ENCODE assay signal across 13 cellular contexts in genomic region chr5:40672440-40672839, GRCh38. TPM values are rescaled to one million over a fixed set of nuclear protein-coding genes. Genes with fewer than 3 reads are reported as not detected.
A peak's percentile ranks its signal among the peaks of the same experiment; 100 is the strongest.
DNase-seq lines count a peak whose midpoint lies in the region; ATAC-seq lines count a peak whose summit lies in the region.
"Had no signal": no experiment of that assay in that cellular context is flagged by ENCODE, and none has a peak within 500 bp of the region (broad histone marks: within the 10 kb centered on the region; RNA-seq: fewer than 3 reads in every experiment).

No MANE protein-coding gene starts in this region.

- no peaks in the 10 kb centered on the region for H3K9me3 Mint-ChIP-seq in activated naive CD8-positive, alpha-beta T cell treated with anti-CD3 and anti-CD28 coated beads, Interleukin-2, amount 10 ng/mL, durations not matched to agents 7 days and 5 days
- peaks cover 1% of the 10 kb centered on the region for H3K9me3 Mint-ChIP-seq in activated naive CD8-positive, alpha-beta T cell treated with anti-CD3 and anti-CD28 coated beads for 36 hours
- H3K9me3 Mint-ChIP-seq in central memory CD8-positive, alpha-beta T cell, result no peaks in the 10 kb centered on the region
- H3K9me3 Mint-ChIP-seq in stimulated activated memory B cell treated with anti-CD40 and anti-IgM and Interleukin-4, amounts not matched to agents 10 μg/mL and 1 μg/mL and 100 μg/mL, for 72 hours, result no peaks in the 10 kb centered on the region

- H3K27me3 Mint-ChIP-seq in activated naive CD8-positive, alpha-beta T cell treated with anti-CD3 and anti-CD28 coated beads, Interleukin-2, amount 10 ng/mL, durations not matched to agents 7 days and 5 days, result peaks cover 1% of the 10 kb centered on the region
- no peaks in the 10 kb centered on the region for H3K27me3 Mint-ChIP-seq in activated naive CD8-positive, alpha-beta T cell treated with anti-CD3 and anti-CD28 coated beads for 36 hours
- no peaks in the 10 kb centered on the region for H3K27me3 Mint-ChIP-seq in central memory CD8-positive, alpha-beta T cell
- H3K27me3 Mint-ChIP-seq in stimulated activated memory B cell treated with anti-CD40 and anti-IgM and Interleukin-4, amounts not matched to agents 10 μg/mL and 1 μg/mL and 100 μg/mL, for 72 hours, result no peaks in the 10 kb centered on the region

- peak overlapping the region; percentile 39 for H3K27ac Mint-ChIP-seq in activated naive CD8-positive, alpha-beta T cell treated with anti-CD3 and anti-CD28 coated beads, Interleukin-2, amount 10 ng/mL, durations not matched to agents 7 days and 5 days
- no peak overlapping the region for H3K27ac Mint-ChIP-seq in activated naive CD8-positive, alpha-beta T cell treated with anti-CD3 and anti-CD28 coated beads for 36 hours
- peak overlapping the region; percentile 25 for H3K27ac Mint-ChIP-seq in central memory CD8-positive, alpha-beta T cell (ENCODE audit: low read depth)
- no peak overlapping the region for H3K27ac Mint-ChIP-seq in stimulated activated memory B cell treated with anti-CD40 and anti-IgM and Interleukin-4, amounts not matched to agents 10 μg/mL and 1 μg/mL and 100 μg/mL, for 72 hours

- no peak overlapping the region for H3K4me3 Mint-ChIP-seq in activated naive CD8-positive, alpha-beta T cell treated with anti-CD3 and anti-CD28 coated beads, Interleukin-2, amount 10 ng/mL, durations not matched to agents 7 days and 5 days
- no peak overlapping the region for H3K4me3 Mint-ChIP-seq in activated naive CD8-positive, alpha-beta T cell treated with anti-CD3 and anti-CD28 coated beads for 36 hours
- no peak overlapping the region for H3K4me3 Mint-ChIP-seq in central memory CD8-positive, alpha-beta T cell
- no peak overlapping the region for H3K4me3 Mint-ChIP-seq in stimulated activated memory B cell treated with anti-CD40 and anti-IgM and Interleukin-4, amounts not matched to agents 10 μg/mL and 1 μg/mL and 100 μg/mL, for 72 hours

- H3K27me3 ChIP-seq in H7 (ENCODE audit: control insufficient read depth, insufficient read depth, low read length), result no peaks in the 10 kb centered on the region
- H3K27me3 ChIP-seq: pancreas had no signal

- DNase-seq in activated naive CD8-positive, alpha-beta T cell treated with anti-CD3 and anti-CD28 coated beads, Interleukin-2, amount 10 ng/mL, durations not matched to agents 7 days and 5 days, result no peak
- no peak for DNase-seq in activated naive CD8-positive, alpha-beta T cell treated with anti-CD3 and anti-CD28 coated beads for 36 hours
- DNase-seq in NOMO-1 treated with DMSO at 0.1 percent for 48 hours (lab: John Stamatoyannopoulos, UW; ENCODE audit: unreplicated experiment) (peak; percentile 98), HPDE6-E6E7 (ENCODE audit: extremely low spot score) (no peak), HK-2 (ENCODE audit: unreplicated experiment) (no peak), H7 (no peak)
- DNase-seq in central memory CD8-positive, alpha-beta T cell (ENCODE audit: low spot score in 2 of 2), result no peak
- DNase-seq: activated CD4-positive, alpha-beta T cell treated with anti-CD3 and anti-CD28 coated beads, Interleukin-2, amount 50 U/mL, for 1 hour; DMS 273 treated with DMSO at 0.1 percent for 48 hours; NCI-H2171 treated with DMSO at 0.1 percent for 48 hours; pancreas had no signal

- ATAC-seq in activated naive CD8-positive, alpha-beta T cell treated with anti-CD3 and anti-CD28 coated beads, Interleukin-2, amount 10 ng/mL, durations not matched to agents 7 days and 5 days (ENCODE audit: low read depth), result no peak
- ATAC-seq in central memory CD8-positive, alpha-beta T cell (replicated peaks; ENCODE audit: extremely low read depth, poor library complexity, severe bottlenecking), result no peak
- peak; percentile 55 for ATAC-seq in stimulated activated memory B cell treated with anti-CD40 and anti-IgM and Interleukin-4, amounts not matched to agents 10 μg/mL and 1 μg/mL and 100 μg/mL, for 72 hours

- H3K4me3 ChIP-seq in H7 (ENCODE audit: insufficient read depth, low read depth, low read length), result no peak overlapping the region
- H3K4me3 ChIP-seq: pancreas, thoracic aorta had no signal

- no peaks in the 10 kb centered on the region for H3K36me3 ChIP-seq in H7 (replicated peaks; ENCODE audit: control insufficient read depth, insufficient read depth, low read length)
- H3K36me3 ChIP-seq: pancreas, thoracic aorta had no signal

- H3K36me3 Mint-ChIP-seq in activated naive CD8-positive, alpha-beta T cell treated with anti-CD3 and anti-CD28 coated beads, Interleukin-2, amount 10 ng/mL, durations not matched to agents 7 days and 5 days, result peaks cover 2% of the 10 kb centered on the region
- H3K36me3 Mint-ChIP-seq in activated naive CD8-positive, alpha-beta T cell treated with anti-CD3 and anti-CD28 coated beads for 36 hours, result peaks cover 2% of the 10 kb centered on the region
- H3K36me3 Mint-ChIP-seq in central memory CD8-positive, alpha-beta T cell (ENCODE audit: insufficient read depth), result no peaks in the 10 kb centered on the region
- no peaks in the 10 kb centered on the region for H3K36me3 Mint-ChIP-seq in stimulated activated memory B cell treated with anti-CD40 and anti-IgM and Interleukin-4, amounts not matched to agents 10 μg/mL and 1 μg/mL and 100 μg/mL, for 72 hours

- POLR2A ChIA-PET in activated naive CD8-positive, alpha-beta T cell treated with anti-CD3 and anti-CD28 coated beads, Interleukin-2, amount 10 ng/mL, durations not matched to agents 7 days and 5 days (lab: Charles Lee), result no interaction called here

- H3K4me1 Mint-ChIP-seq in activated naive CD8-positive, alpha-beta T cell treated with anti-CD3 and anti-CD28 coated beads, Interleukin-2, amount 10 ng/mL, durations not matched to agents 7 days and 5 days, result peaks cover 54% of the 10 kb centered on the region
- H3K4me1 Mint-ChIP-seq in activated naive CD8-positive, alpha-beta T cell treated with anti-CD3 and anti-CD28 coated beads for 36 hours, result peaks cover 67% of the 10 kb centered on the region
- H3K4me1 Mint-ChIP-seq in central memory CD8-positive, alpha-beta T cell, result peaks cover 48% of the 10 kb centered on the region
- H3K4me1 Mint-ChIP-seq in stimulated activated memory B cell treated with anti-CD40 and anti-IgM and Interleukin-4, amounts not matched to agents 10 μg/mL and 1 μg/mL and 100 μg/mL, for 72 hours, result peaks cover 11% of the 10 kb centered on the region

RNA-seq across cellular contexts. Expression of gene PTGER4, which starts 7.3 kb away (rescaled TPM):
- total RNA-seq in activated naive CD8-positive, alpha-beta T cell treated with anti-CD3 and anti-CD28 coated beads, Interleukin-2, amount 10 ng/mL, durations not matched to agents 7 days and 5 days, result 10 to 100 TPM; 51.4 to 53.8 TPM
- total RNA-seq in activated naive CD8-positive, alpha-beta T cell treated with anti-CD3 and anti-CD28 coated beads for 36 hours, result 10 to 100 TPM; 64.5 to 65.2 TPM
- 0.07 and 0.31 TPM in 2 replicates for total RNA-seq in H7 (2014; rRNA removed; shearing (Covaris generic))

Comparison
In these comparisons a context has a peak if more than half of its experiments do, and no peak if none do; other contexts are left out.
1. H3K27ac Mint-ChIP-seq: peak in activated naive CD8-positive, alpha-beta T cell treated with anti-CD3 and anti-CD28 coated beads, Interleukin-2, amount 10 ng/mL, durations not matched to agents 7 days and 5 days (single experiment) and central memory CD8-positive, alpha-beta T cell (single experiment); none in activated naive CD8-positive, alpha-beta T cell treated with anti-CD3 and anti-CD28 coated beads for 36 hours (single experiment) and stimulated activated memory B cell treated with anti-CD40 and anti-IgM and Interleukin-4, amounts not matched to agents 10 μg/mL and 1 μg/mL and 100 μg/mL, for 72 hours (single experiment).
2. RNA of gene PTGER4, which starts 7.3 kb away (total RNA-seq): 64.5 to 65.2 TPM in activated naive CD8-positive, alpha-beta T cell treated with anti-CD3 and anti-CD28 coated beads for 36 hours and 51.4 to 53.8 TPM in activated naive CD8-positive, alpha-beta T cell treated with anti-CD3 and anti-CD28 coated beads, Interleukin-2, amount 10 ng/mL, durations not matched to agents 7 days and 5 days; 0.07 to 0.31 TPM in H7; every median in the first group is over 10 times any median in the second.